1 cellular context compared by ENCODE assay signal in genomic region chr15:100733786-100734185, GRCh38.
TF ChIP-seq lines count a peak whose summit lies in the region.

No MANE protein-coding gene starts in this region.

TF ChIP-seq in GM23338, 12 proteins besides CTCF, POLR2A, EP300 and RAD21 (continued from another document):
- no peak for TF ChIP-seq ZNF462 (CRISPR knock-in tag; IDR thresholded peaks at IDR 0.05)
